Comparison of ENCODE assay signal across 1 cellular context in the genomic region with DNA sequence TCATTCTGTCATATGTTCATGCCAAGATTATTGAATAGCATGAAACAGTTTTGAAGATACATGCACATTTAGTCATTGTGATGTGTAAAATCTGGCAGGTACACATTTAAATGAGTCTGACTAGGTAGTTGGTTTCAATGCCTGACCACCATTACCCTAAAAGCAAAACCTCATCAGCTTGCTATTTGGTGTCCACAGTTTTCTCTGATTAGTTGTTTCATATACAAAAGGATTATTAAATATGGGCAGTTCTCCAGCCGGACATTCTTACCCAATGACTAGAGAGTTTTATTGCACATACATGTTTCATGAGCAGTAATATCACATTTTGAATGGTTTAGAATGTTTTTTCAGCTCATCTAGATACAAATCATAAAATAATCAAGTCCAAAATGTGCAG.
TF ChIP-seq lines count a peak whose summit lies in the region.

No MANE protein-coding gene starts in this region.

TF ChIP-seq in IMR-90, 13 proteins besides CTCF, POLR2A, EP300 and RAD21:
- TF ChIP-seq CHD1 (IDR thresholded peaks at IDR 0.05; ENCODE audit: low read depth, low read length) (no peak), SMC3 (IDR thresholded peaks at IDR 0.05; ENCODE audit: low read depth, low read length) (no peak), MXI1 (IDR thresholded peaks at IDR 0.05; ENCODE audit: borderline replicate concordance, low read depth, low read length) (no peak), CEBPB (IDR thresholded peaks at IDR 0.05; ENCODE audit: low read depth, low read length) (no peak), MAZ (IDR thresholded peaks at IDR 0.05; ENCODE audit: borderline replicate concordance, low read depth, low read length) (no peak), USF2 (IDR thresholded peaks at IDR 0.05; ENCODE audit: low read depth, low read length) (no peak), BHLHE40 (IDR thresholded peaks at IDR 0.05; ENCODE audit: low read depth, low read length) (no peak), RCOR1 (IDR thresholded peaks at IDR 0.05; ENCODE audit: insufficient replicate concordance, low read length) (no peak), NFE2L2 (IDR thresholded peaks at IDR 0.05; ENCODE audit: low read depth, low read length) (no peak), MAFK (IDR thresholded peaks at IDR 0.05; ENCODE audit: low read depth, low read length) (no peak), RFX5 (IDR thresholded peaks at IDR 0.05; ENCODE audit: low read depth, low read length) (no peak), FOS (IDR thresholded peaks at IDR 0.05; ENCODE audit: low read depth, low read length) (no peak)
- TF ChIP-seq, protein P1, sequence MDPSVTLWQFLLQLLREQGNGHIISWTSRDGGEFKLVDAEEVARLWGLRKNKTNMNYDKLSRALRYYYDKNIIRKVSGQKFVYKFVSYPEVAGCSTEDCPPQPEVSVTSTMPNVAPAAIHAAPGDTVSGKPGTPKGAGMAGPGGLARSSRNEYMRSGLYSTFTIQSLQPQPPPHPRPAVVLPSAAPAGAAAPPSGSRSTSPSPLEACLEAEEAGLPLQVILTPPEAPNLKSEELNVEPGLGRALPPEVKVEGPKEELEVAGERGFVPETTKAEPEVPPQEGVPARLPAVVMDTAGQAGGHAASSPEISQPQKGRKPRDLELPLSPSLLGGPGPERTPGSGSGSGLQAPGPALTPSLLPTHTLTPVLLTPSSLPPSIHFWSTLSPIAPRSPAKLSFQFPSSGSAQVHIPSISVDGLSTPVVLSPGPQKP (IDR thresholded peaks at IDR 0.05; ENCODE audit: borderline replicate concordance, low read depth, low read length), result no peak
